In the genomic region with DNA sequence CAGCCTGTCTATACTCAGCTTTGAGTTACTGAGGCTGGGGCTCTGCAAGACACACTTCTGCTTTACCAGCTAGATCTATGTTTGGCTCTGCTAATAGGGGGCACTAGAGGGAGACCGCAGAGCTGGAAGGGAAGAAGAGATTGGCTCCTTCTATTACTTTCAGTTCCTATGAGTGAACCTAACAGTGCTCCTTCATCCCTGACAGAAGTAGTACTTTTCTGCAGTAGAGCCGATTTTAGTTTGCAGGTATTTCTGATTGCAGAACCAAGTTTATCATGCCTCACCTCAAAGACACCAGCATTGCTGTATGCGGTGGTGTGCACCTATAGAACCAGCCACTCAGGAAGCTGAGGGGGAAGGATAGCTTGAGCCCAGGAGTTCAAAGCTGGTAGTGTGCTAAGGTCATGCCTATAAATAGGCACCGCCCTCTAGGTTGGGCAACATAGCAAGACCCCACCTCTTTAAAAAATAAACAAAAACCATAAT, we compare ENCODE assay signal across 8 cellular contexts. TPM values are rescaled to one million over a fixed set of nuclear protein-coding genes. Genes with fewer than 3 reads are reported as not detected.
DNase-seq lines count a peak whose midpoint lies in the region; ATAC-seq and TF ChIP-seq lines count a peak whose summit lies in the region.

No MANE protein-coding gene starts in this region.

- ATAC-seq in GM18868 (IDR thresholded peaks at IDR 0.05; ENCODE audit: unreplicated experiment) (peak; percentile 95), HG03103 (IDR thresholded peaks at IDR 0.05; ENCODE audit: low read depth, unreplicated experiment) (peak; percentile 67), T-helper 17 cell (peak; percentile 96)

- H3K36me3 Mint-ChIP-seq in T-helper 17 cell (ENCODE audit: low read depth) = no peaks in the 10 kb centered on the region

- DNase-seq in AG04450 (ENCODE audit: low read depth, low spot score) (no peak), T-helper 17 cell (no peak), midbrain (lab: John Stamatoyannopoulos, UW) (peak; percentile 25), posterior vena cava (ENCODE audit: low spot score) (no peak), DMS153 (lab: John Stamatoyannopoulos, UW) (no peak)
- no peak for DNase-seq in NK-92 treated with Interleukin-12 subunit alpha and Interleukin-12 subunit beta, amount 100 ng/mL, for 24 hours (lab: John Stamatoyannopoulos, UW)

- POLR2A ChIA-PET in AG04450 (lab: Yijun Ruan, JAX) = no interaction called here

- CTCF ChIA-PET in AG04450 (lab: Charles Lee) = interaction anchor here (0.7 to 1.6 kb wide), 3 partner anchors 10 to 219 kb away, joined by 4 to 8 read pairs (median 4); no protein-coding TSS in a partner anchor

- H3K27ac Mint-ChIP-seq in T-helper 17 cell = peak overlapping the region; percentile 88

- intact Hi-C loops in posterior vena cava (cut with DNase I) = no loop called here

- peaks cover 15% of the 10 kb centered on the region for H3K4me1 Mint-ChIP-seq in T-helper 17 cell

- H3K4me3 ChIP-seq in AG04450 (ENCODE audit: low read depth, low read length) = no peak overlapping the region

- H3K9me3 ChIP-seq in AG04450 (ENCODE audit: control insufficient read depth, insufficient read depth, low read length) (no peaks in the 10 kb centered on the region; the same call in 1 of the 2 replicates), T-helper 17 cell (ENCODE audit: control insufficient read depth, low read length, poor library complexity, severe bottlenecking) (no peaks in the 10 kb centered on the region)

- no peak overlapping the region for H3K27ac ChIP-seq in AG04450 (ENCODE audit: low read depth, low read length)

- no peaks in the 10 kb centered on the region for H3K27me3 Mint-ChIP-seq in T-helper 17 cell

- H3K27me3 ChIP-seq in AG04450 (ENCODE audit: control insufficient read depth, insufficient read depth, low read length) = no peaks in the 10 kb centered on the region

- peak; percentile 19; the same call in 1 of the 2 replicates for TF ChIP-seq CTCF in AG04450 (IDR thresholded peaks at IDR 0.05; ENCODE audit: low read depth, low read length)

- H3K4me3 Mint-ChIP-seq in T-helper 17 cell = peak overlapping the region; percentile 50

RNA-seq across cellular contexts. Expression of a gene that starts 5.7 kb away (rescaled TPM):
- polyA plus RNA-seq in AG04450 (2011; rRNA removed) = 20.4 and 29.2 TPM in 2 replicates
- 30.1 and 51.3 TPM in 2 replicates for polyA minus RNA-seq in AG04450 (2011; rRNA and poly(A)+ RNA removed)
- total RNA-seq in T-helper 17 cell = 10 to 100 TPM; 70.2 to 71.2 TPM
- total RNA-seq in posterior vena cava = 10 to 100 TPM; 17.4 to 17.7 TPM

RNA-seq across cellular contexts. Expression of a gene that starts 33.1 kb away (rescaled TPM):
- polyA plus RNA-seq in AG04450 (2011; rRNA removed) = 16.1 and 17.8 TPM in 2 replicates
- 22.2 and 26.5 TPM in 2 replicates for polyA minus RNA-seq in AG04450 (2011; rRNA and poly(A)+ RNA removed)
- total RNA-seq in T-helper 17 cell (10 to 100 TPM; 12.0 to 14.3 TPM), posterior vena cava (1 to 10 TPM; 6.3 to 7.9 TPM)

RNA-seq across cellular contexts. Expression of a gene that starts 42.1 kb away (rescaled TPM):
- 0.09 and 0.10 TPM in 2 replicates for polyA plus RNA-seq in AG04450 (2011; rRNA removed)
- 0.37 TPM in 1 of 2 replicates, not detected in the other for polyA minus RNA-seq in AG04450 (2011; rRNA and poly(A)+ RNA removed)
- total RNA-seq in T-helper 17 cell (1 to 10 TPM; 1.3 TPM), posterior vena cava (1 to 10 TPM; 1.2 to 6.7 TPM)
